Comparison of ENCODE assay signal across 14 cellular contexts in the genomic region with DNA sequence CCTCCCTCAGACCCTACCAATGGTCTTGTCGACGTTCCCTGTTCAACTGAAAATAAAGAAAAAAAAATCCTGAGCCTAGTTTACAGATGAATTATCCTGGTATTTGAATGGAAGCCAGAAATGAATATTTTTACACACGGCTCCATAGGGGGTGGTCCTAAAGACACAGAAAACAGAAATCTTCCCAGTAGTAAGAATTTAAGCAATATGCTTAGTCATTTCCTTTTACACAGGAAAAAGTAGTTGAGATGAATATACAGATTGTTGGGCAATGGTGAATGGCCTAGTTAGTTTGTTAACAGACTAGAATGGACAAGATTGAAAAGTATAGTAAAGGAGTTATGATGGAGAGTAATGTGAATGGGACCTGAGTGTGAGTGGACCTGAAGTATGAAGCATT.
DNase-seq lines count a peak whose midpoint lies in the region; ATAC-seq, FAIRE-seq and TF ChIP-seq lines count a peak whose summit lies in the region.
"Had no signal": no experiment of that assay in that cellular context is flagged by ENCODE, and none has a peak within 500 bp of the region (broad histone marks: within the 10 kb centered on the region; RNA-seq: fewer than 3 reads in every experiment).

No MANE protein-coding gene starts in this region.

- no peak overlapping the region for H3K27ac ChIP-seq in HepG2 (ENCODE audit: extremely low read length, insufficient read depth, low read length)
- H3K27ac ChIP-seq: skin epidermis, suprapubic skin had no signal

- no peak for TF ChIP-seq RAD21 in HepG2 (CRISPR knock-in tag; IDR thresholded peaks at IDR 0.05)

- H3K4me3 ChIP-seq in NB4 (ENCODE audit: low read depth, low read length) (no peak overlapping the region), cardiac fibroblast (replicated peaks in 1 of 2; ENCODE audit: low read depth in 2 of 2, low read length in 2 of 2) (no peak overlapping the region), HepG2 (replicated peaks in 1 of 3; ENCODE audit: insufficient read depth in 1 of 3, low read depth in 2 of 3, low read length in 3 of 3) (no peak overlapping the region), Caco-2 (ENCODE audit: low read depth, low read length) (no peak overlapping the region)
- H3K4me3 ChIP-seq: skin epidermis, suprapubic skin had no signal

- no peaks in the 10 kb centered on the region for H3K36me3 Mint-ChIP-seq in Caco-2 (ENCODE audit: insufficient read depth, unreplicated experiment)
- H3K36me3 Mint-ChIP-seq: activated naive CD8-positive, alpha-beta T cell; naive thymus-derived CD8-positive, alpha-beta T cell had no signal

- BruUV-seq in HepG2 (replicated peaks; lab: Mats Ljungman, UMichigan) (no TSS peak), Caco-2 (replicated peaks; lab: Mats Ljungman, UMichigan) (no TSS peak)

- no peak overlapping the region for H3K27ac Mint-ChIP-seq in Caco-2 (ENCODE audit: unreplicated experiment)
- H3K27ac Mint-ChIP-seq: activated naive CD8-positive, alpha-beta T cell; naive thymus-derived CD8-positive, alpha-beta T cell had no signal

- no peak for FAIRE-seq in HepG2 (lab: Jason Lieb, UNC)
- FAIRE-seq: kidney had no signal

- CTCF ChIA-PET in HepG2 (lab: Yijun Ruan, JAX; ENCODE audit: low intra/inter-chr PET ratio, low total read pairs) (no interaction called here), Caco-2 (lab: Charles Lee) (no interaction called here)

- no peaks in the 10 kb centered on the region for H3K79me2 ChIP-seq in HepG2 (ENCODE audit: insufficient read depth, low read length)

- H3K4me3 Mint-ChIP-seq in Caco-2 (ENCODE audit: unreplicated experiment): no peak overlapping the region
- H3K4me3 Mint-ChIP-seq: activated naive CD8-positive, alpha-beta T cell; naive thymus-derived CD8-positive, alpha-beta T cell had no signal

- H3K9me3 ChIP-seq in HepG2 (ENCODE audit: low read length) (no peaks in the 10 kb centered on the region), Caco-2 (no peaks in the 10 kb centered on the region)
- H3K9me3 ChIP-seq: suprapubic skin had no signal

- in situ Hi-C loops in HepG2 (cut with HindIII; ENCODE audit: extremely low pct_ligation_motif_present, low pct_unique_long_range_greater_than_20kb): no loop called here

- POLR2A ChIA-PET in HepG2 (lab: Yijun Ruan, JAX) (no interaction called here), Caco-2 (lab: Charles Lee) (no interaction called here)

- no peak for TF ChIP-seq CTCF in NB4 (IDR thresholded peaks at IDR 0.05; ENCODE audit: low read depth, low read length)
- TF ChIP-seq CTCF in cardiac fibroblast (IDR thresholded peaks at IDR 0.05; ENCODE audit: low read depth, low read length): no peak
- no peak for TF ChIP-seq CTCF in HepG2 (CRISPR knock-in tag; IDR thresholded peaks at IDR 0.05)
- TF ChIP-seq CTCF in Caco-2 (IDR thresholded peaks at IDR 0.05; ENCODE audit: insufficient read depth in 1 of 2, low read depth in 1 of 2, low read length in 1 of 2, severe bottlenecking in 1 of 2, unreplicated experiment in 1 of 2): no peak

- intact Hi-C loops in HepG2 (cut with micrococcal nuclease; ENCODE audit: unreplicated experiment) (no loop called here), Caco-2 (cut with micrococcal nuclease; ENCODE audit: unreplicated experiment) (no loop called here)

- H3K4me1 ChIP-seq in HepG2 (ENCODE audit: insufficient read depth, low read length): no peaks in the 10 kb centered on the region
- H3K4me1 ChIP-seq in Caco-2: no peaks in the 10 kb centered on the region
- H3K4me1 ChIP-seq: suprapubic skin had no signal

- H3K9me3 Mint-ChIP-seq in Caco-2 (ENCODE audit: unreplicated experiment): no peaks in the 10 kb centered on the region

- TF ChIP-seq POLR2A in NB4 (IDR thresholded peaks at IDR 0.05; ENCODE audit: extremely low read depth, insufficient read length) (no peak), HepG2 (IDR thresholded peaks at IDR 0.05; ENCODE audit: insufficient read depth in 1 of 2, low read depth in 2 of 2, low read length in 2 of 2) (no peak)

- DNase-seq in H4 (ENCODE audit: low spot score) (peak; percentile 44), NB4 (ENCODE audit: low read depth) (peak; percentile 71), cardiac fibroblast (ENCODE audit: low read depth in 2 of 2) (peak; percentile 83 to 86), renal cortical epithelial cell (ENCODE audit: low read depth) (peak; percentile 12), HepG2 (ENCODE audit: low spot score) (no peak), occipital lobe (lab: John Stamatoyannopoulos, UW) (no peak), Caco-2 (no peak)
- DNase-seq: COR-L47; kidney; naive thymus-derived CD8-positive, alpha-beta T cell; NCI-H1105 treated with DMSO at 0.1 percent for 48 hours had no signal

- H4K20me1 ChIP-seq in HepG2 (ENCODE audit: insufficient read depth, low read length): no peaks in the 10 kb centered on the region

- WGBS in HepG2 (ENCODE audit: low lambda C conversion rate): 6% methylated on average over 3 of the region's 3 CpGs

- no peak for TF ChIP-seq EP300 in HepG2 (IDR thresholded peaks at IDR 0.05; ENCODE audit: low read depth in 2 of 2, low read length in 2 of 2)
- no peak for TF ChIP-seq EP300 in HepG2 (CRISPR knock-in tag; IDR thresholded peaks at IDR 0.05; ENCODE audit: borderline replicate concordance)

- ATAC-seq in HepG2: no peak
- ATAC-seq: naive thymus-derived CD8-positive, alpha-beta T cell had no signal

- no peaks in the 10 kb centered on the region for H3K27me3 Mint-ChIP-seq in Caco-2 (ENCODE audit: insufficient read depth, unreplicated experiment)
- H3K27me3 Mint-ChIP-seq: activated naive CD8-positive, alpha-beta T cell; naive thymus-derived CD8-positive, alpha-beta T cell had no signal

- H3K4me2 ChIP-seq in HepG2 (ENCODE audit: low read depth, low read length): no peak overlapping the region

- H3K4me1 Mint-ChIP-seq in Caco-2 (ENCODE audit: low read depth, unreplicated experiment): no peaks in the 10 kb centered on the region
- H3K4me1 Mint-ChIP-seq: naive thymus-derived CD8-positive, alpha-beta T cell had no signal

- H2AFZ ChIP-seq in HepG2 (ENCODE audit: low read length): no peak overlapping the region

- no peak overlapping the region for H3K9ac ChIP-seq in HepG2 (ENCODE audit: insufficient read depth, low read depth, low read length)

- no peaks in the 10 kb centered on the region; a peak in 1 of 5 replicates for H3K27me3 ChIP-seq in HepG2 (ENCODE audit: control insufficient read depth in 1 of 2, insufficient read depth in 2 of 2, low read length in 2 of 2)
- no peaks in the 10 kb centered on the region for H3K27me3 ChIP-seq in Caco-2 (replicated peaks; ENCODE audit: control insufficient read depth, insufficient read depth, low read length)
- H3K27me3 ChIP-seq: suprapubic skin had no signal

- no peaks in the 10 kb centered on the region for H3K36me3 ChIP-seq in HepG2 (replicated peaks in 1 of 2; ENCODE audit: control insufficient read depth in 1 of 2, insufficient read depth in 2 of 2, low read length in 2 of 2)
- no peaks in the 10 kb centered on the region for H3K36me3 ChIP-seq in Caco-2 (ENCODE audit: control insufficient read depth, insufficient read depth, low read length)
- H3K36me3 ChIP-seq: suprapubic skin had no signal

TF ChIP-seq in HepG2, 621 proteins besides CTCF, POLR2A, EP300 and RAD21:
- no peak for TF ChIP-seq SMARCC2 (IDR thresholded peaks at IDR 0.05)
TF ChIP-seq in HepG2: peak in this region for 0.

Comparison
In these comparisons a context has a peak if more than half of its experiments do, and no peak if none do; other contexts are left out.
1. DNase-seq: peak in H4 (single experiment), NB4 (single experiment), cardiac fibroblast (2 of 2) and renal cortical epithelial cell (single experiment); none in HepG2 (single experiment), occipital lobe (single experiment) and Caco-2 (0 of 2).